ENCODE assay signal across 7 cellular contexts in the genomic region with DNA sequence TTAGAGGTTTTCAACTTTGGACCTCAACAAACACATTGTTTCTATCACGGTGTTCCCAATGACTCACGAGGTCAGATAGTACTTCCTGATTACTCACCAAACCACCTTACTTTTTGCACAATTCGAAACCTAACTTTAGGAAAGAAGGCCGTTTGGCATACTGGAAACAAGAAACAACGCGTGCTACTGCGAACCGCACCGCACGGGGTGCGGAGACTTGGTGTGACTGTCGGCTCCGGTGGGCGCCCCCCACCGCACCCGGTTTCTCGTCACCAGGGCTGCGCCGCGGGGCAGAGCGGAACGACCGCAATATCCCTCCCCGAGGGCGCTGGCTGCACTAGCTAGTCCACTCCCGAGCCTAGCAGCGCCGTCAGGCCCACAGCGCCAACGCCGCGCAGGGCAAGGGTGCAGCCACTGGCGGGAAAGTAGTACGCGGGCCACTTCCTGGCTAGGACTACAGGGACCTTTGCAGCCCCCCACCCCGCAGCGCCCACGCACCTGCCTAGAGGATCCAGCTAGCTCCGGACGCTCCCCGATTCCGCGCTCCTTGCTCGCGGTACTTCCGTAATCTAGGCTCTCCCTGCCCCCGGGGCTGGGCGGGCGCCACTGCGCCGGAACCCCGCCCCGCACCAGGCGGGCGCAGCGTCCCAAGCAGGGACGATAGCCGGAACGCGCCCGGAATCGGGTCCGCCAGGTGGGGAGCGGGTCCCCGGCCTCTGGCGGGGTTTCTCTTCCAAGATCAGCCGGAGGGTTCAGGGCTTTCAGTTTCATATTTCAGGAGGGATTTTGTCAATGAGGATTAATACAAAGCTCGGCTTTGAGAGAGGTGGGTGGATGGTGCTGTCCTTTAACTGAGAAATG. TPM values are rescaled to one million over a fixed set of nuclear protein-coding genes. Genes with fewer than 3 reads are reported as not detected.
DNase-seq lines count a peak whose midpoint lies in the region; ATAC-seq and TF ChIP-seq lines count a peak whose summit lies in the region.

A gene (minus strand): TSS at position 571 of the 861 bp plus-strand sequence. CDS start 9,002 bp downstream, outside the sequence.

- peaks cover 9% of the 10 kb centered on the region for H4K20me1 ChIP-seq in hepatocyte (ENCODE audit: insufficient read depth, poor library complexity, severe bottlenecking)

- peak within 1 kb of the TSS; percentile 87 for H3K4me3 ChIP-seq in astrocyte of the cerebellum (ENCODE audit: low read depth, low read length)
- peak within 1 kb of the TSS; percentile 52 for H3K4me3 ChIP-seq in hepatocyte
- H3K4me3 ChIP-seq in retinal pigment epithelial cell (ENCODE audit: low read length): peak within 1 kb of the TSS; percentile 86

- DNase-seq in NCI-H1105 treated with DMSO at 0.1 percent for 48 hours (lab: John Stamatoyannopoulos, UW) (peak; percentile 53), T-helper 22 cell (ENCODE audit: low read depth) (peak; percentile 53), astrocyte of the cerebellum (ENCODE audit: low read depth) (peak; percentile 57), hepatocyte (ENCODE audit: low spot score) (peak; percentile 90), retinal pigment epithelial cell (ENCODE audit: low read depth) (peak; percentile 60)

- under 1% methylated on average over 65 of the region's 68 CpGs for WGBS in hepatocyte (ENCODE audit: low lambda C conversion rate, missing lambda C conversion rate)

- no peaks in the 10 kb centered on the region for H3K27me3 ChIP-seq in hepatocyte

- peak within 1 kb of the TSS; percentile 96 for H3K27ac ChIP-seq in hepatocyte

- TF ChIP-seq CTCF in astrocyte of the cerebellum (IDR thresholded peaks at IDR 0.05; ENCODE audit: low read depth, low read length, missing control alignments) (no peak), hepatocyte (IDR thresholded peaks at IDR 0.05; ENCODE audit: poor library complexity) (no peak), retinal pigment epithelial cell (conservative IDR thresholded peaks at IDR 0.05; ENCODE audit: low read depth, low read length) (no peak)

- H2AFZ ChIP-seq in hepatocyte: peak within 1 kb of the TSS; percentile 85

- H3K4me1 ChIP-seq in hepatocyte (ENCODE audit: insufficient read depth): peaks cover 12% of the 10 kb centered on the region

- H3K36me3 ChIP-seq in hepatocyte (replicated peaks; ENCODE audit: insufficient read depth, low read depth): no peaks in the 10 kb centered on the region

- no peaks in the 10 kb centered on the region for H3K9me2 ChIP-seq in hepatocyte (replicated peaks; ENCODE audit: insufficient read depth)

- in situ Hi-C loops in astrocyte of the cerebellum (cut with HindIII; ENCODE audit: low sequenced_read_pairs): no loop called here

- no peaks in the 10 kb centered on the region for H3K9me3 ChIP-seq in hepatocyte (ENCODE audit: low read depth)

- H3K79me2 ChIP-seq in hepatocyte: peaks cover 37% of the 10 kb centered on the region

- ATAC-seq in GM18499 (IDR thresholded peaks at IDR 0.05; ENCODE audit: insufficient read depth, unreplicated experiment): peak; percentile 58
- ATAC-seq in HG02678 (IDR thresholded peaks at IDR 0.05; ENCODE audit: unreplicated experiment): peak; percentile 75

- H3K4me2 ChIP-seq in hepatocyte: peak within 1 kb of the TSS; percentile 73

RNA-seq across cellular contexts. Expression of the gene that starts here (rescaled TPM):
- total RNA-seq in hepatocyte: 49.5 and 50.7 TPM in 2 replicates
- 19.5 and 21.6 TPM in 2 replicates for polyA plus RNA-seq in hepatocyte

Comparison
In these comparisons a context has a peak if more than half of its experiments do, and no peak if none do; other contexts are left out.
1. Peak in every context shown above with its lines: DNase-seq, ATAC-seq, H3K4me3 ChIP-seq and H3K27ac ChIP-seq.